In genomic region chr15:94804613-94805012, GRCh38 we compare ENCODE assay signal across 33 cellular contexts.
"Had no signal": no experiment of that assay in that cellular context is flagged by ENCODE, and none has a peak within 500 bp of the region (broad histone marks: within the 10 kb centered on the region; RNA-seq: fewer than 3 reads in every experiment).

No MANE protein-coding gene starts in this region.

- H3K9me3 ChIP-seq: adrenal gland had no signal

- H3K4me1 ChIP-seq: adrenal gland, body of pancreas had no signal

- H3K27ac ChIP-seq: adrenal gland, ascending aorta, body of pancreas, brain microvascular endothelial cell, cardiac muscle cell had no signal

- H3K36me3 ChIP-seq: adrenal gland, ascending aorta, brain microvascular endothelial cell, cardiac muscle cell had no signal

- H3K27me3 ChIP-seq: adrenal gland, ascending aorta, body of pancreas, brain microvascular endothelial cell, cardiac muscle cell had no signal

- FAIRE-seq: astrocyte, bronchial epithelial cell had no signal

- DNase-seq: activated effector memory CD4-positive, alpha-beta T cell treated with anti-CD3 and anti-CD28 coated beads, Interleukin-2, amount 50 U/mL, for 16 hours; activated effector memory CD4-positive, alpha-beta T cell treated with Interleukin-2 at 50 U/mL for 16 hours; activated gamma-delta T cell; activated gamma-delta T cell treated with Interleukin-2 at 50 U/mL for 16 hours; activated naive CD4-positive, alpha-beta T cell; activated naive CD4-positive, alpha-beta T cell treated with anti-CD3 and anti-CD28 coated beads for 36 hours; activated naive CD4-positive, alpha-beta T cell treated with anti-CD3 and anti-CD28 coated beads, Interleukin-2, amount 10 ng/mL, durations not matched to agents 7 days and 5 days; activated naive CD4-positive, alpha-beta T cell treated with anti-CD3 and anti-CD28 coated beads, Interleukin-2, amount 50 U/mL, for 16 hours; activated naive CD4-positive, alpha-beta T cell treated with Interleukin-2 at 50 U/mL for 16 hours; activated naive CD8-positive, alpha-beta T cell treated with anti-CD3 and anti-CD28 coated beads for 36 hours; activated naive CD8-positive, alpha-beta T cell treated with anti-CD3 and anti-CD28 coated beads, Interleukin-2, amount 10 ng/mL, durations not matched to agents 7 days and 5 days; activated naive CD8-positive, alpha-beta T cell treated with anti-CD3 and anti-CD28 coated beads, Interleukin-2, amount 50 U/mL, for 24 hours; activated T-cell treated with anti-CD3 and anti-CD28 coated beads, Interleukin-2, amount 50 U/mL, for 1 hour; activated T-cell treated with anti-CD3 and anti-CD28 coated beads, Interleukin-2, amount 50 U/mL, for 24 hours; activated T-cell treated with anti-CD3 and anti-CD28 coated beads, Interleukin-2, amount 50 U/mL, for 4 hours; activated T-cell treated with anti-CD3 and anti-CD28 coated beads, Interleukin-2, amount 50 U/mL, for 48 hours; activated T-cell treated with anti-CD3 and anti-CD28 coated beads, Interleukin-2, amount 50 U/mL, for 72 hours; adrenal gland; amniotic stem cell; amygdala; anterior cingulate cortex; aorta; body of pancreas; brain microvascular endothelial cell; caudate nucleus; central memory CD4-positive, alpha-beta T cell; cerebellar nuclear complex had no signal

- ATAC-seq: activated naive CD4-positive, alpha-beta T cell treated with anti-CD3 and anti-CD28 coated beads, Interleukin-2, amount 50 U/mL, for 72 hours; activated naive CD8-positive, alpha-beta T cell treated with anti-CD3 and anti-CD28 coated beads, Interleukin-2, amount 50 U/mL, for 24 hours; activated T-cell treated with anti-CD3 and anti-CD28 coated beads, Interleukin-2, amount 50 U/mL, for 4 hours; activated T-cell treated with anti-CD3 and anti-CD28 coated beads, Interleukin-2, amount 50 U/mL, for 72 hours; activated T-helper 17 cell treated with anti-CD3 and anti-CD28 coated beads, Interleukin-2, amount 50 U/mL, for 72 hours; body of pancreas had no signal

- H3K4me3 ChIP-seq: adrenal gland, ascending aorta, body of pancreas, cardiac muscle cell had no signal
